Comparison of ENCODE assay signal across 1 cellular context in genomic region chr1:26387447-26387846, GRCh38.
TF ChIP-seq lines count a peak whose summit lies in the region.

No MANE protein-coding gene starts in this region.

TF ChIP-seq in HepG2, 621 proteins besides CTCF, POLR2A, EP300 and RAD21 (continued from another document and continues in another):
- TF ChIP-seq ZBTB39 (CRISPR knock-in tag; IDR thresholded peaks at IDR 0.05) (no peak), FOXA3 (CRISPR knock-in tag; IDR thresholded peaks at IDR 0.05) (peak; percentile 77), SAP130 (CRISPR knock-in tag; IDR thresholded peaks at IDR 0.05; ENCODE audit: low read depth) (peak; percentile 75), ZNF816 (CRISPR knock-in tag; IDR thresholded peaks at IDR 0.05; ENCODE audit: borderline replicate concordance) (peak; percentile 55; the same call in 1 of the 2 replicates), BCL6 (CRISPR knock-in tag; IDR thresholded peaks at IDR 0.05) (peak; percentile 54; the same call in 1 of the 2 replicates), HOXD1 (CRISPR knock-in tag; IDR thresholded peaks at IDR 0.05) (no peak), KAT2B (IDR thresholded peaks at IDR 0.05; ENCODE audit: borderline replicate concordance, low read depth, low read length) (peak; percentile 47; the same call in 1 of the 2 replicates), CEBPB (IDR thresholded peaks at IDR 0.05; ENCODE audit: borderline replicate concordance, low read depth, low read length) (peak; percentile 98), IKZF5 (CRISPR knock-in tag; IDR thresholded peaks at IDR 0.05) (peak; percentile 73; the same call in 1 of the 2 replicates), ZNF143 (CRISPR knock-in tag; IDR thresholded peaks at IDR 0.05) (no peak), RORA (CRISPR knock-in tag; IDR thresholded peaks at IDR 0.05) (0 out of 2 replicates have a peak, but pooled peaks have one; percentile 69), HDAC1 (CRISPR knock-in tag; IDR thresholded peaks at IDR 0.05) (peak; percentile 90), ZNF33B (CRISPR knock-in tag; IDR thresholded peaks at IDR 0.05) (0 out of 2 replicates have a peak, but pooled peaks have one; percentile 27), GATAD1 (CRISPR knock-in tag; IDR thresholded peaks at IDR 0.05) (peak; percentile 38; the same call in 1 of the 2 replicates), ISL2 (CRISPR knock-in tag; IDR thresholded peaks at IDR 0.05) (peak; percentile 49; the same call in 1 of the 2 replicates), ELF3 (CRISPR knock-in tag; IDR thresholded peaks at IDR 0.05) (peak; percentile 56), BORCS8-MEF2B (CRISPR knock-in tag; IDR thresholded peaks at IDR 0.05) (0 out of 2 replicates have a peak, but pooled peaks have one; percentile 24), RXRB (CRISPR knock-in tag; IDR thresholded peaks at IDR 0.05; ENCODE audit: borderline replicate concordance) (peak; percentile 95), ZNF850 (CRISPR knock-in tag; conservative IDR thresholded peaks at IDR 0.05) (no peak), ZNF552 (CRISPR knock-in tag; IDR thresholded peaks at IDR 0.05; ENCODE audit: borderline replicate concordance) (no peak), ZNF749 (CRISPR knock-in tag; IDR thresholded peaks at IDR 0.05; ENCODE audit: borderline replicate concordance) (no peak), ZNF792 (CRISPR knock-in tag; IDR thresholded peaks at IDR 0.05) (peak; percentile 73; the same call in 1 of the 2 replicates), NKX3-1 (CRISPR knock-in tag; IDR thresholded peaks at IDR 0.05) (no peak), JUN (CRISPR knock-in tag; IDR thresholded peaks at IDR 0.05) (peak; percentile 97), ZNF431 (CRISPR knock-in tag; IDR thresholded peaks at IDR 0.05; ENCODE audit: borderline replicate concordance, low read depth) (peak; percentile 79; the same call in 1 of the 2 replicates), ZNF331 (CRISPR knock-in tag; IDR thresholded peaks at IDR 0.05) (peak; percentile 84), ZNF441 (CRISPR knock-in tag; IDR thresholded peaks at IDR 0.05; ENCODE audit: borderline replicate concordance) (no peak), ZNF788 (CRISPR knock-in tag; IDR thresholded peaks at IDR 0.05; ENCODE audit: borderline replicate concordance) (peak; percentile 89; the same call in 1 of the 2 replicates), NR2C2 (CRISPR knock-in tag; IDR thresholded peaks at IDR 0.05; ENCODE audit: borderline replicate concordance) (peak; percentile 79), PRMT3 (CRISPR knock-in tag; IDR thresholded peaks at IDR 0.05; ENCODE audit: borderline replicate concordance, low read depth) (no peak), BCL3 (CRISPR knock-in tag; IDR thresholded peaks at IDR 0.05) (peak; percentile 71), FOSL1 (CRISPR knock-in tag; IDR thresholded peaks at IDR 0.05; ENCODE audit: borderline replicate concordance) (peak; percentile 99), KDM3A (CRISPR knock-in tag; IDR thresholded peaks at IDR 0.05; ENCODE audit: low read depth) (peak; percentile 83), TFDP1 (CRISPR knock-in tag; IDR thresholded peaks at IDR 0.05; ENCODE audit: borderline replicate concordance) (peak; percentile 82; the same call in 1 of the 2 replicates), HMG20A (CRISPR knock-in tag; IDR thresholded peaks at IDR 0.05; ENCODE audit: borderline replicate concordance) (peak; percentile 88; the same call in 1 of the 2 replicates), TCF12 (IDR thresholded peaks at IDR 0.05) (no peak), TCF12 (CRISPR knock-in tag; IDR thresholded peaks at IDR 0.05) (0 out of 2 replicates have a peak, but pooled peaks have one; percentile 69), GATA4 (IDR thresholded peaks at IDR 0.05; ENCODE audit: borderline replicate concordance, low read depth) (no peak), ZKSCAN1 (IDR thresholded peaks at IDR 0.05; ENCODE audit: low read length) (no peak), ZNF317 (CRISPR knock-in tag; IDR thresholded peaks at IDR 0.05) (peak; percentile 82), SRSF9 (IDR thresholded peaks at IDR 0.05; ENCODE audit: borderline replicate concordance, insufficient read depth, low read depth, low read length, poor library complexity, severe bottlenecking) (no peak), ZNF615 (CRISPR knock-in tag; IDR thresholded peaks at IDR 0.05; ENCODE audit: borderline replicate concordance) (no peak), KLF6 (CRISPR knock-in tag; IDR thresholded peaks at IDR 0.05) (peak; percentile 68; the same call in 1 of the 2 replicates), ZNF710 (CRISPR knock-in tag; IDR thresholded peaks at IDR 0.05; ENCODE audit: borderline replicate concordance) (peak; percentile 63; the same call in 1 of the 2 replicates), SPEN (CRISPR knock-in tag; IDR thresholded peaks at IDR 0.05; ENCODE audit: low read depth) (peak; percentile 81; the same call in 1 of the 2 replicates), CSRNP2 (CRISPR knock-in tag; conservative IDR thresholded peaks at IDR 0.05; ENCODE audit: low read depth) (0 out of 2 replicates have a peak, but pooled peaks have one; percentile 44), POGZ (CRISPR knock-in tag; IDR thresholded peaks at IDR 0.05) (peak; percentile 97), CEBPG (CRISPR knock-in tag; IDR thresholded peaks at IDR 0.05) (peak; percentile 98)
- TF ChIP-seq, protein P1, sequence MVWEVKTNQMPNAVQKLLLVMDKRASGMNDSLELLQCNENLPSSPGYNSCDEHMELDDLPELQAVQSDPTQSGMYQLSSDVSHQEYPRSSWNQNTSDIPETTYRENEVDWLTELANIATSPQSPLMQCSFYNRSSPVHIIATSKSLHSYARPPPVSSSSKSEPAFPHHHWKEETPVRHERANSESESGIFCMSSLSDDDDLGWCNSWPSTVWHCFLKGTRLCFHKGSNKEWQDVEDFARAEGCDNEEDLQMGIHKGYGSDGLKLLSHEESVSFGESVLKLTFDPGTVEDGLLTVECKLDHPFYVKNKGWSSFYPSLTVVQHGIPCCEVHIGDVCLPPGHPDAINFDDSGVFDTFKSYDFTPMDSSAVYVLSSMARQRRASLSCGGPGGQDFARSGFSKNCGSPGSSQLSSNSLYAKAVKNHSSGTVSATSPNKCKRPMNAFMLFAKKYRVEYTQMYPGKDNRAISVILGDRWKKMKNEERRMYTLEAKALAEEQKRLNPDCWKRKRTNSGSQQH (CRISPR knock-in tag; IDR thresholded peaks at IDR 0.05; ENCODE audit: low read depth), result 0 out of 2 replicates have a peak, but pooled peaks have one; percentile 20
- TF ChIP-seq, protein P2, sequence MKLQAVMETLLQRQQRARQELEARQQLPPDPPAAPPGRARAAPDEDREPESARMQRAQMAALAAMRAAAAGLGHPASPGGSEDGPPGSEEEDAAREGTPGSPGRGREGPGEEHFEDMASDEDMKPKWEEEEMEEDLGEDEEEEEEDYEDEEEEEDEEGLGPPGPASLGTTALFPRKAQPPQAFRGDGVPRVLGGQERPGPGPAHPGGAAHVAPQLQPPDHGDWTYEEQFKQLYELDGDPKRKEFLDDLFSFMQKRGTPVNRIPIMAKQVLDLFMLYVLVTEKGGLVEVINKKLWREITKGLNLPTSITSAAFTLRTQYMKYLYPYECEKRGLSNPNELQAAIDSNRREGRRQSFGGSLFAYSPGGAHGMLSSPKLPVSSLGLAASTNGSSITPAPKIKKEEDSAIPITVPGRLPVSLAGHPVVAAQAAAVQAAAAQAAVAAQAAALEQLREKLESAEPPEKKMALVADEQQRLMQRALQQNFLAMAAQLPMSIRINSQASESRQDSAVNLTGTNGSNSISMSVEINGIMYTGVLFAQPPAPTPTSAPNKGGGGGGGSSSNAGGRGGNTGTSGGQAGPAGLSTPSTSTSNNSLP (IDR thresholded peaks at IDR 0.05; ENCODE audit: low read depth, low read length), result peak; percentile 83; the same call in 1 of the 2 replicates
- TF ChIP-seq, protein P3, sequence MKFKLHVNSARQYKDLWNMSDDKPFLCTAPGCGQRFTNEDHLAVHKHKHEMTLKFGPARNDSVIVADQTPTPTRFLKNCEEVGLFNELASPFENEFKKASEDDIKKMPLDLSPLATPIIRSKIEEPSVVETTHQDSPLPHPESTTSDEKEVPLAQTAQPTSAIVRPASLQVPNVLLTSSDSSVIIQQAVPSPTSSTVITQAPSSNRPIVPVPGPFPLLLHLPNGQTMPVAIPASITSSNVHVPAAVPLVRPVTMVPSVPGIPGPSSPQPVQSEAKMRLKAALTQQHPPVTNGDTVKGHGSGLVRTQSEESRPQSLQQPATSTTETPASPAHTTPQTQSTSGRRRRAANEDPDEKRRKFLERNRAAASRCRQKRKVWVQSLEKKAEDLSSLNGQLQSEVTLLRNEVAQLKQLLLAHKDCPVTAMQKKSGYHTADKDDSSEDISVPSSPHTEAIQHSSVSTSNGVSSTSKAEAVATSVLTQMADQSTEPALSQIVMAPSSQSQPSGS (CRISPR knock-in tag; IDR thresholded peaks at IDR 0.05), result peak; percentile 96
